14 cellular contexts compared by ENCODE assay signal in the genomic region with DNA sequence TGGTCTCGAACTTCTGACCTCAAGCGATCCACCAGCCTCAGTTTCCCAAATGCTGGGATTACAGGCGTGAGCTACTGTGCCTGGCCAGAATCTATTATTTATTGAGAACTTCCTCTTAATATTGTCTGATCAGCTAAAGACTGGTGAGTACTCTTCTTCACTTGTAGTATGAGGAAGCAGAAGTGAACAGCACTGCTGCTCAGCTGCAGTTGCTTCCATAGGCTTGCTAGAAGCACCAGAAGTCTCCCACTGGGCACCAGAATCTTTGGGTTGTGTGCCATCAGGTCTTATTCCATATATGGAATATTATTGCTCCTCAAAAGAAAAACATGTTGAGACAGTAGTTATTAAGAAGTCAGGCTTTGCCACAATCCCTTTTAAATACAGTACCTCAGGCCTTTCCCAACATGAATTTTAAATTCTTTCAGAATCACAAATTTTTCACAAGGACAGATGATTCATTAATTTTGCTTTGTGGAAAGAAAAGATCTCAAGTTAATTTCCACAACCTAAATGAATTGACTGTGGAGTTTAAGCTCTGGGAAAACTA. TPM values are rescaled to one million over a fixed set of nuclear protein-coding genes. Genes with fewer than 3 reads are reported as not detected.
DNase-seq lines count a peak whose midpoint lies in the region; ATAC-seq and TF ChIP-seq lines count a peak whose summit lies in the region.
"Had no signal": no experiment of that assay in that cellular context is flagged by ENCODE, and none has a peak within 500 bp of the region (broad histone marks: within the 10 kb centered on the region; RNA-seq: fewer than 3 reads in every experiment).

No MANE protein-coding gene starts in this region.

- H3K4me3 ChIP-seq in osteoblast (ENCODE audit: insufficient read depth, low read length): no peak overlapping the region
- H3K4me3 ChIP-seq in CD8-positive, alpha-beta T cell (ENCODE audit: low read depth, low read length): no peak overlapping the region

- H3K36me3 ChIP-seq in osteoblast (ENCODE audit: insufficient read depth, low read length): no peaks in the 10 kb centered on the region
- H3K36me3 ChIP-seq in CD8-positive, alpha-beta T cell (ENCODE audit: insufficient read depth, low read length): no peaks in the 10 kb centered on the region

- intact Hi-C loops in CD8-positive, alpha-beta T cell (cut with DNase I, micrococcal nuclease): no loop called here
- intact Hi-C loops in sciatic nerve (cut with DNase I): no loop called here

- H3K4me2 ChIP-seq in osteoblast (ENCODE audit: insufficient read depth, low read length): peak overlapping the region; percentile 20

- peaks cover 20% of the 10 kb centered on the region for H3K4me1 ChIP-seq in osteoblast (ENCODE audit: insufficient read depth, low read length)
- no peaks in the 10 kb centered on the region for H3K4me1 ChIP-seq in CD8-positive, alpha-beta T cell (ENCODE audit: insufficient read depth, low read length)

- no peaks in the 10 kb centered on the region for H3K9me3 Mint-ChIP-seq in CD8-positive, alpha-beta T cell
- H3K9me3 Mint-ChIP-seq: IgD-negative memory B cell had no signal

- H3K4me1 Mint-ChIP-seq in CD8-positive, alpha-beta T cell (ENCODE audit: low read depth): peaks cover 8% of the 10 kb centered on the region

- H4K20me1 ChIP-seq in osteoblast (ENCODE audit: insufficient read depth, low read length): peaks cover 11% of the 10 kb centered on the region

- H3K36me3 Mint-ChIP-seq in CD8-positive, alpha-beta T cell: no peaks in the 10 kb centered on the region

- H3K79me2 ChIP-seq in osteoblast (ENCODE audit: insufficient read depth, low read length): peaks cover 84% of the 10 kb centered on the region

- no peak overlapping the region for H2AFZ ChIP-seq in osteoblast (ENCODE audit: low read length)

- no peaks in the 10 kb centered on the region for H3K27me3 Mint-ChIP-seq in CD8-positive, alpha-beta T cell (ENCODE audit: low read depth)
- H3K27me3 Mint-ChIP-seq: IgD-negative memory B cell, T-helper 17 cell had no signal

- no peak for ATAC-seq in CD8-positive, alpha-beta T cell
- ATAC-seq in sciatic nerve: no peak
- ATAC-seq: HCT116, T-helper 17 cell had no signal

- no peaks in the 10 kb centered on the region for H3K27me3 ChIP-seq in osteoblast (ENCODE audit: insufficient read depth, low read length)
- H3K27me3 ChIP-seq in CD8-positive, alpha-beta T cell (ENCODE audit: insufficient read depth, low read length): no peaks in the 10 kb centered on the region

- H3K27ac Mint-ChIP-seq in CD8-positive, alpha-beta T cell: no peak overlapping the region
- H3K27ac Mint-ChIP-seq: IgD-negative memory B cell, T-helper 17 cell had no signal

- CTCF ChIA-PET in CD8-positive, alpha-beta T cell (lab: Charles Lee): no interaction called here

- DNase-seq in DMS 273 (lab: John Stamatoyannopoulos, UW; ENCODE audit: unreplicated experiment) (peak; percentile 24), DMS 273 treated with DMSO at 0.1 percent for 48 hours (lab: John Stamatoyannopoulos, UW) (no peak), MV-4-11 (lab: John Stamatoyannopoulos, UW) (peak; percentile 36), amniotic epithelial cell (ENCODE audit: low read depth) (peak; percentile 40), osteoblast (ENCODE audit: insufficient read length, low spot score, missing footprints) (no peak), OCI-M2 (lab: John Stamatoyannopoulos, UW; ENCODE audit: unreplicated experiment) (no peak), sciatic nerve (ENCODE audit: low spot score) (no peak)
- no peak for DNase-seq in CD8-positive, alpha-beta T cell
- DNase-seq: activated CD8-positive, alpha-beta memory T cell treated with anti-CD3 and anti-CD28 coated beads, Interleukin-2, amount 50 U/mL, for 4 hours; NCI-H2081; T-helper 17 cell had no signal

- no peak overlapping the region for H3K4me3 Mint-ChIP-seq in CD8-positive, alpha-beta T cell
- H3K4me3 Mint-ChIP-seq: IgD-negative memory B cell, T-helper 17 cell had no signal

- POLR2A ChIA-PET in CD8-positive, alpha-beta T cell (lab: Charles Lee): no interaction called here

- no peak for TF ChIP-seq CTCF in osteoblast (IDR thresholded peaks at IDR 0.05; ENCODE audit: extremely low read depth, low read depth, low read length)
- TF ChIP-seq CTCF in CD8-positive, alpha-beta T cell (IDR thresholded peaks at IDR 0.05): no peak

- peak overlapping the region; percentile 12 for H3K27ac ChIP-seq in osteoblast (ENCODE audit: low read depth, low read length)
- H3K27ac ChIP-seq in CD8-positive, alpha-beta T cell (ENCODE audit: low read depth, low read length): no peak overlapping the region
- H3K27ac ChIP-seq: 22Rv1 had no signal

- H3K9me3 ChIP-seq in osteoblast (ENCODE audit: low read depth, low read length): no peaks in the 10 kb centered on the region
- no peaks in the 10 kb centered on the region for H3K9me3 ChIP-seq in CD8-positive, alpha-beta T cell (ENCODE audit: low read length)

RNA-seq across cellular contexts. Expression of a gene that starts 17.2 kb away (rescaled TPM):
- total RNA-seq in osteoblast: 35.5 and 38.6 TPM in 2 replicates
- total RNA-seq in CD8-positive, alpha-beta T cell: 1 to 10 TPM; 8.1 to 9.1 TPM
- total RNA-seq in sciatic nerve: 64.0 TPM

Comparison
In these comparisons a context has a peak if more than half of its experiments do, and no peak if none do; other contexts are left out.
1. DNase-seq: peak in DMS 273 (single experiment), MV-4-11 (single experiment) and amniotic epithelial cell (single experiment); none in DMS 273 treated with DMSO at 0.1 percent for 48 hours (single experiment), osteoblast (single experiment), OCI-M2 (single experiment), CD8-positive, alpha-beta T cell (0 of 7) and sciatic nerve (single experiment).